ENCODE assay signal across 9 cellular contexts in genomic region chr9:121529237-121529987, GRCh38. TPM values are rescaled to one million over a fixed set of nuclear protein-coding genes. Genes with fewer than 3 reads are reported as not detected.
DNase-seq lines count a peak whose midpoint lies in the region; ATAC-seq and TF ChIP-seq lines count a peak whose summit lies in the region.
"Had no signal": no experiment of that assay in that cellular context is flagged by ENCODE, and none has a peak within 500 bp of the region (broad histone marks: within the 10 kb centered on the region; RNA-seq: fewer than 3 reads in every experiment).

No MANE protein-coding gene starts in this region.

- H3K36me3 Mint-ChIP-seq in activated T-helper 2 cell treated with anti-CD3 and anti-CD28 coated beads, Interferon-gamma antibody, Interleukin-2, Interleukin-4, amounts not matched to agents 10 μg/mL and 5 μg/mL and 100 μg/mL, durations not matched to agents 14 hours and 24 hours and 36 hours (ENCODE audit: low read depth): no peaks in the 10 kb centered on the region

- no peak for ATAC-seq in GM18498 (IDR thresholded peaks at IDR 0.05; ENCODE audit: unreplicated experiment)

- H3K27me3 ChIP-seq in Peyer's patch (no peaks in the 10 kb centered on the region), Karpas-422 (ENCODE audit: low read length) (no peaks in the 10 kb centered on the region)

- H3K36me3 ChIP-seq in Peyer's patch (no peaks in the 10 kb centered on the region), Karpas-422 (ENCODE audit: insufficient read depth, low read length) (no peaks in the 10 kb centered on the region)

- H3K4me3 ChIP-seq in Peyer's patch (no peak overlapping the region), Karpas-422 (ENCODE audit: low read length) (no peak overlapping the region)

- no peak overlapping the region for H3K27ac Mint-ChIP-seq in activated T-helper 2 cell treated with anti-CD3 and anti-CD28 coated beads, Interferon-gamma antibody, Interleukin-2, Interleukin-4, amounts not matched to agents 10 μg/mL and 5 μg/mL and 100 μg/mL, durations not matched to agents 14 hours and 24 hours and 36 hours

- H3K4me1 Mint-ChIP-seq in activated T-helper 2 cell treated with anti-CD3 and anti-CD28 coated beads, Interferon-gamma antibody, Interleukin-2, Interleukin-4, amounts not matched to agents 10 μg/mL and 5 μg/mL and 100 μg/mL, durations not matched to agents 14 hours and 24 hours and 36 hours (ENCODE audit: low read depth): no peaks in the 10 kb centered on the region

- TF ChIP-seq CTCF in Peyer's patch (IDR thresholded peaks at IDR 0.05): no peak

- H3K4me2 ChIP-seq in Karpas-422 (ENCODE audit: low read depth, low read length, poor library complexity, severe bottlenecking): no peak overlapping the region

- H3K9ac ChIP-seq in Karpas-422 (ENCODE audit: low read length): no peak overlapping the region

- intact Hi-C loops in activated T-helper 2 cell treated with anti-CD3 and anti-CD28 coated beads, Interferon-gamma antibody, Interleukin-2, Interleukin-4, amounts not matched to agents 10 μg/mL and 5 μg/mL and 100 μg/mL, durations not matched to agents 14 hours and 24 hours and 36 hours (cut with micrococcal nuclease): no loop called here

- no peaks in the 10 kb centered on the region for H3K79me2 ChIP-seq in Karpas-422 (ENCODE audit: low read length)

- DNase-seq in Ammon's horn (ENCODE audit: low spot score) (peak; percentile 67), Peyer's patch (peak; percentile 49 to 79 (median 56)), fibroblast of peridontal ligament (ENCODE audit: extremely low read depth) (peak; percentile 95), occipital lobe (lab: John Stamatoyannopoulos, UW) (peak; percentile 37), Karpas-422 (no peak), LoVo (ENCODE audit: low spot score) (no peak)
- no peak for DNase-seq in activated T-helper 2 cell treated with anti-CD3 and anti-CD28 coated beads, Interferon-gamma antibody, Interleukin-2, Interleukin-4, amounts not matched to agents 10 μg/mL and 5 μg/mL and 100 μg/mL, durations not matched to agents 14 hours and 24 hours and 36 hours (ENCODE audit: low spot score)
- DNase-seq: GDM1 had no signal

- H3K27ac ChIP-seq in Peyer's patch (no peak overlapping the region), Karpas-422 (ENCODE audit: low read length) (no peak overlapping the region)

- no peaks in the 10 kb centered on the region for H3K4me1 ChIP-seq in Peyer's patch
- H3K4me1 ChIP-seq in Karpas-422 (ENCODE audit: low read length): no peaks in the 10 kb centered on the region

- no peaks in the 10 kb centered on the region for H3K9me3 ChIP-seq in Peyer's patch
- H3K9me3 ChIP-seq in Karpas-422 (ENCODE audit: low read length): no peaks in the 10 kb centered on the region

- TF ChIP-seq POLR2A in Peyer's patch (IDR thresholded peaks at IDR 0.05): no peak

- no peak overlapping the region for H3K4me3 Mint-ChIP-seq in activated T-helper 2 cell treated with anti-CD3 and anti-CD28 coated beads, Interferon-gamma antibody, Interleukin-2, Interleukin-4, amounts not matched to agents 10 μg/mL and 5 μg/mL and 100 μg/mL, durations not matched to agents 14 hours and 24 hours and 36 hours (ENCODE audit: low read depth)

- H3K27me3 Mint-ChIP-seq in activated T-helper 2 cell treated with anti-CD3 and anti-CD28 coated beads, Interferon-gamma antibody, Interleukin-2, Interleukin-4, amounts not matched to agents 10 μg/mL and 5 μg/mL and 100 μg/mL, durations not matched to agents 14 hours and 24 hours and 36 hours (ENCODE audit: low read depth): no peaks in the 10 kb centered on the region

- H3K9me2 ChIP-seq in Karpas-422 (replicated peaks; ENCODE audit: insufficient read depth, low read length): no peaks in the 10 kb centered on the region

- no peak overlapping the region for H2AFZ ChIP-seq in Karpas-422 (ENCODE audit: low read length)

- H3K9me3 Mint-ChIP-seq in activated T-helper 2 cell treated with anti-CD3 and anti-CD28 coated beads, Interferon-gamma antibody, Interleukin-2, Interleukin-4, amounts not matched to agents 10 μg/mL and 5 μg/mL and 100 μg/mL, durations not matched to agents 14 hours and 24 hours and 36 hours: no peaks in the 10 kb centered on the region

- no peaks in the 10 kb centered on the region for H4K20me1 ChIP-seq in Karpas-422 (ENCODE audit: insufficient read depth, low read depth, low read length)

RNA-seq across cellular contexts. Expression of gene GGTA1, which starts 29.8 kb away (rescaled TPM):
- total RNA-seq in Peyer's patch: 10 to 100 TPM in 1 of 4 donors, 1 to 10 TPM in 2, under 1 TPM in 1; 0.88 to 12.4 (median 2.6) TPM
- 2.3 TPM for total RNA-seq in occipital lobe
- not detected in 2 replicates for total RNA-seq in Karpas-422 (2014; rRNA removed; shearing (Covaris generic); ENCODE audit: low replicate concordance)
- total RNA-seq in activated T-helper 2 cell treated with anti-CD3 and anti-CD28 coated beads, Interferon-gamma antibody, Interleukin-2, Interleukin-4, amounts not matched to agents 10 μg/mL and 5 μg/mL and 100 μg/mL, durations not matched to agents 14 hours and 24 hours and 36 hours: not detected in 2 replicates

Comparison
In these comparisons a context has a peak if more than half of its experiments do, and no peak if none do; other contexts are left out.
1. DNase-seq: peak in Ammon's horn (single experiment), Peyer's patch (3 of 3), fibroblast of peridontal ligament (single experiment) and occipital lobe (single experiment); none in Karpas-422 (single experiment), LoVo (single experiment) and activated T-helper 2 cell treated with anti-CD3 and anti-CD28 coated beads, Interferon-gamma antibody, Interleukin-2, Interleukin-4, amounts not matched to agents 10 μg/mL and 5 μg/mL and 100 μg/mL, durations not matched to agents 14 hours and 24 hours and 36 hours (single experiment).